1 cellular context compared by ENCODE assay signal in the genomic region with DNA sequence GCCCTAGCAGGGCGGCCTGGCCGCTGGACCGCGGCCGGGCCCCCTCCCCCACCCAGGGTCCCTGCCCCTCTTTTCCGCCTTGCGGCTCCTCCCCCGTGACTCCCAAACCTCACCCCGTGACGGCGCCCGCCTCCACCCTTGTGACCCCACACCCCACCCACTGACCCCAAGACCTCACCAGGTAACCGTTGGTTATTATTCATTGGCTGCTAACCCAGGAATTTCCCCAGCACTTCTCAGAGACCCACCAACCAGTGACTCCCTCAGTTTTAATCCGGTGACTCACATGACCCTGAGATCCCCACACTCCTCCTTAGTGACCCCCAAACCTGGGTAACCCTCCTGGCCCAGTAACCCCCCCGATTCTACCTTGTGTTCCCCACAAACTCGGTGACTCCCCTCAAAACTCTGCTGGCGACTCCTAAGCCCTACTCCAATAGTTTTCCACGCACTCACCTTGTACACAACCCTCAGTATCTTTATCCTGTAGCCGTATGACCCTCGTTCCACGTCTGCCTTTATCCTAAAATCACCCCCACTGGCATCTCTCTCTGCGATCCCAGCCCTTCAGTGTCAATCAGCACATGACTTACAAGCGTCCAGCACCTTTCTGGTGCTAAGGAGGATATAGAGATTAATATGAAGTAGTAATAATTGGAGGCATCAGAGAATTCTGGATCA.
TF ChIP-seq lines count a peak whose summit lies in the region.

No MANE protein-coding gene starts in this region.

TF ChIP-seq in K562, 482 proteins besides CTCF, POLR2A, EP300 and RAD21 (continued from another document and continues in another):
- no peak for TF ChIP-seq RAD51 (IDR thresholded peaks at IDR 0.05; ENCODE audit: borderline replicate concordance, low read depth)
- peak; percentile 64; the same call in 1 of the 2 replicates for TF ChIP-seq ZNF76 (CRISPR knock-in tag; IDR thresholded peaks at IDR 0.05; ENCODE audit: borderline replicate concordance)
- TF ChIP-seq RBBP5 (IDR thresholded peaks at IDR 0.05; ENCODE audit: borderline replicate concordance, insufficient read depth, low read length, poor library complexity, severe bottlenecking): no peak
- TF ChIP-seq, protein P1, sequence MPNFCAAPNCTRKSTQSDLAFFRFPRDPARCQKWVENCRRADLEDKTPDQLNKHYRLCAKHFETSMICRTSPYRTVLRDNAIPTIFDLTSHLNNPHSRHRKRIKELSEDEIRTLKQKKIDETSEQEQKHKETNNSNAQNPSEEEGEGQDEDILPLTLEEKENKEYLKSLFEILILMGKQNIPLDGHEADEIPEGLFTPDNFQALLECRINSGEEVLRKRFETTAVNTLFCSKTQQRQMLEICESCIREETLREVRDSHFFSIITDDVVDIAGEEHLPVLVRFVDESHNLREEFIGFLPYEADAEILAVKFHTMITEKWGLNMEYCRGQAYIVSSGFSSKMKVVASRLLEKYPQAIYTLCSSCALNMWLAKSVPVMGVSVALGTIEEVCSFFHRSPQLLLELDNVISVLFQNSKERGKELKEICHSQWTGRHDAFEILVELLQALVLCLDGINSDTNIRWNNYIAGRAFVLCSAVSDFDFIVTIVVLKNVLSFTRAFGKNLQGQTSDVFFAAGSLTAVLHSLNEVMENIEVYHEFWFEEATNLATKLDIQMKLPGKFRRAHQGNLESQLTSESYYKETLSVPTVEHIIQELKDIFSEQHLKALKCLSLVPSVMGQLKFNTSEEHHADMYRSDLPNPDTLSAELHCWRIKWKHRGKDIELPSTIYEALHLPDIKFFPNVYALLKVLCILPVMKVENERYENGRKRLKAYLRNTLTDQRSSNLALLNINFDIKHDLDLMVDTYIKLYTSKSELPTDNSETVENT (CRISPR knock-in tag; IDR thresholded peaks at IDR 0.05): no peak
- TF ChIP-seq NFE2L1 (tag; IDR thresholded peaks at IDR 0.05; ENCODE audit: borderline replicate concordance, low read depth): no peak
- TF ChIP-seq GATAD2B (IDR thresholded peaks at IDR 0.05; ENCODE audit: borderline replicate concordance): no peak
- TF ChIP-seq, protein P2, sequence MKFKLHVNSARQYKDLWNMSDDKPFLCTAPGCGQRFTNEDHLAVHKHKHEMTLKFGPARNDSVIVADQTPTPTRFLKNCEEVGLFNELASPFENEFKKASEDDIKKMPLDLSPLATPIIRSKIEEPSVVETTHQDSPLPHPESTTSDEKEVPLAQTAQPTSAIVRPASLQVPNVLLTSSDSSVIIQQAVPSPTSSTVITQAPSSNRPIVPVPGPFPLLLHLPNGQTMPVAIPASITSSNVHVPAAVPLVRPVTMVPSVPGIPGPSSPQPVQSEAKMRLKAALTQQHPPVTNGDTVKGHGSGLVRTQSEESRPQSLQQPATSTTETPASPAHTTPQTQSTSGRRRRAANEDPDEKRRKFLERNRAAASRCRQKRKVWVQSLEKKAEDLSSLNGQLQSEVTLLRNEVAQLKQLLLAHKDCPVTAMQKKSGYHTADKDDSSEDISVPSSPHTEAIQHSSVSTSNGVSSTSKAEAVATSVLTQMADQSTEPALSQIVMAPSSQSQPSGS (CRISPR knock-in tag; IDR thresholded peaks at IDR 0.05): no peak
- peak; percentile 19; the same call in 1 of the 2 replicates for TF ChIP-seq TARDBP (IDR thresholded peaks at IDR 0.05)
- TF ChIP-seq JUN (IDR thresholded peaks at IDR 0.05; ENCODE audit: borderline replicate concordance, low read depth, low read length): no peak
- no peak for TF ChIP-seq JUN (CRISPR knock-in tag; IDR thresholded peaks at IDR 0.05; ENCODE audit: borderline replicate concordance)
- no peak for TF ChIP-seq KAT8 (IDR thresholded peaks at IDR 0.05; ENCODE audit: low read depth)
- no peak for TF ChIP-seq RFX7 (CRISPR knock-in tag; IDR thresholded peaks at IDR 0.05)
- peak; percentile 86; the same call in 1 of the 2 replicates for TF ChIP-seq ELF4 (CRISPR knock-in tag; IDR thresholded peaks at IDR 0.05)
- TF ChIP-seq CBFB (CRISPR knock-in tag; IDR thresholded peaks at IDR 0.05): no peak
- TF ChIP-seq, protein P3, sequence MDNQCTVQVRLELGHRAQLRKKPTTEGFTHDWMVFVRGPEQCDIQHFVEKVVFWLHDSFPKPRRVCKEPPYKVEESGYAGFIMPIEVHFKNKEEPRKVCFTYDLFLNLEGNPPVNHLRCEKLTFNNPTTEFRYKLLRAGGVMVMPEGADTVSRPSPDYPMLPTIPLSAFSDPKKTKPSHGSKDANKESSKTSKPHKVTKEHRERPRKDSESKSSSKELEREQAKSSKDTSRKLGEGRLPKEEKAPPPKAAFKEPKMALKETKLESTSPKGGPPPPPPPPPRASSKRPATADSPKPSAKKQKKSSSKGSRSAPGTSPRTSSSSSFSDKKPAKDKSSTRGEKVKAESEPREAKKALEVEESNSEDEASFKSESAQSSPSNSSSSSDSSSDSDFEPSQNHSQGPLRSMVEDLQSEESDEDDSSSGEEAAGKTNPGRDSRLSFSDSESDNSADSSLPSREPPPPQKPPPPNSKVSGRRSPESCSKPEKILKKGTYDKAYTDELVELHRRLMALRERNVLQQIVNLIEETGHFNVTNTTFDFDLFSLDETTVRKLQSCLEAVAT (IDR thresholded peaks at IDR 0.05): peak; percentile 74 to 77; a peak in 3 of 4 replicates
- TF ChIP-seq, protein P4, sequence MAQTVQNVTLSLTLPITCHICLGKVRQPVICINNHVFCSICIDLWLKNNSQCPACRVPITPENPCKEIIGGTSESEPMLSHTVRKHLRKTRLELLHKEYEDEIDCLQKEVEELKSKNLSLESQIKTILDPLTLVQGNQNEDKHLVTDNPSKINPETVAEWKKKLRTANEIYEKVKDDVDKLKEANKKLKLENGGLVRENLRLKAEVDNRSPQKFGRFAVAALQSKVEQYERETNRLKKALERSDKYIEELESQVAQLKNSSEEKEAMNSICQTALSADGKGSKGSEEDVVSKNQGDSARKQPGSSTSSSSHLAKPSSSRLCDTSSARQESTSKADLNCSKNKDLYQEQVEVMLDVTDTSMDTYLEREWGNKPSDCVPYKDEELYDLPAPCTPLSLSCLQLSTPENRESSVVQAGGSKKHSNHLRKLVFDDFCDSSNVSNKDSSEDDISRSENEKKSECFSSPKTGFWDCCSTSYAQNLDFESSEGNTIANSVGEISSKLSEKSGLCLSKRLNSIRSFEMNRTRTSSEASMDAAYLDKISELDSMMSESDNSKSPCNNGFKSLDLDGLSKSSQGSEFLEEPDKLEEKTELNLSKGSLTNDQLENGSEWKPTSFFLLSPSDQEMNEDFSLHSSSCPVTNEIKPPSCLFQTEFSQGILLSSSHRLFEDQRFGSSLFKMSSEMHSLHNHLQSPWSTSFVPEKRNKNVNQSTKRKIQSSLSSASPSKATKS (CRISPR knock-in tag; IDR thresholded peaks at IDR 0.05): no peak
- no peak for TF ChIP-seq BCL6 (CRISPR knock-in tag; IDR thresholded peaks at IDR 0.05)
- no peak for TF ChIP-seq TRIM24 (IDR thresholded peaks at IDR 0.05)
- TF ChIP-seq CREBBP (IDR thresholded peaks at IDR 0.05; ENCODE audit: low read depth, low read length): no peak
- no peak for TF ChIP-seq ZFP1 (CRISPR knock-in tag; IDR thresholded peaks at IDR 0.05)
- TF ChIP-seq CREB1 (IDR thresholded peaks at IDR 0.05): no peak
- TF ChIP-seq CREB1 (CRISPR knock-in tag; IDR thresholded peaks at IDR 0.05): no peak
- 0 out of 2 replicates have a peak, but pooled peaks have one; percentile 38 for TF ChIP-seq NR2F6 (CRISPR knock-in tag; IDR thresholded peaks at IDR 0.05)
- TF ChIP-seq ZEB2 (IDR thresholded peaks at IDR 0.05): peak; percentile 82
- TF ChIP-seq SMARCA5 (IDR thresholded peaks at IDR 0.05): peak; percentile 67; the same call in 1 of the 2 replicates
- no peak for TF ChIP-seq SETDB1 (IDR thresholded peaks at IDR 0.05; ENCODE audit: low read length)
- TF ChIP-seq IRF2 (CRISPR knock-in tag; IDR thresholded peaks at IDR 0.05): no peak
- TF ChIP-seq, protein P5, sequence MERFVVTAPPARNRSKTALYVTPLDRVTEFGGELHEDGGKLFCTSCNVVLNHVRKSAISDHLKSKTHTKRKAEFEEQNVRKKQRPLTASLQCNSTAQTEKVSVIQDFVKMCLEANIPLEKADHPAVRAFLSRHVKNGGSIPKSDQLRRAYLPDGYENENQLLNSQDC (CRISPR knock-in tag; IDR thresholded peaks at IDR 0.05): no peak
- TF ChIP-seq BRD4 (IDR thresholded peaks at IDR 0.05): no peak; the same call in 1 of the 2 replicates
- TF ChIP-seq ZNF165 (CRISPR knock-in tag; IDR thresholded peaks at IDR 0.05; ENCODE audit: borderline replicate concordance): 0 out of 2 replicates have a peak, but pooled peaks have one; percentile 46
- no peak for TF ChIP-seq ZNF311 (CRISPR knock-in tag; IDR thresholded peaks at IDR 0.05)
- no peak for TF ChIP-seq NFIC (IDR thresholded peaks at IDR 0.05)
- no peak for TF ChIP-seq SMAD3 (CRISPR knock-in tag; conservative IDR thresholded peaks at IDR 0.05)
- TF ChIP-seq CHCHD3 (CRISPR knock-in tag; IDR thresholded peaks at IDR 0.05): no peak
- TF ChIP-seq, protein P6, sequence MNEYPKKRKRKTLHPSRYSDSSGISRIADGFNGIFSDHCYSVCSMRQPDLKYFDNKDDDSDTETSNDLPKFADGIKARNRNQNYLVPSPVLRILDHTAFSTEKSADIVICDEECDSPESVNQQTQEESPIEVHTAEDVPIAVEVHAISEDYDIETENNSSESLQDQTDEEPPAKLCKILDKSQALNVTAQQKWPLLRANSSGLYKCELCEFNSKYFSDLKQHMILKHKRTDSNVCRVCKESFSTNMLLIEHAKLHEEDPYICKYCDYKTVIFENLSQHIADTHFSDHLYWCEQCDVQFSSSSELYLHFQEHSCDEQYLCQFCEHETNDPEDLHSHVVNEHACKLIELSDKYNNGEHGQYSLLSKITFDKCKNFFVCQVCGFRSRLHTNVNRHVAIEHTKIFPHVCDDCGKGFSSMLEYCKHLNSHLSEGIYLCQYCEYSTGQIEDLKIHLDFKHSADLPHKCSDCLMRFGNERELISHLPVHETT (CRISPR knock-in tag; conservative IDR thresholded peaks at IDR 0.05 in 1 of 2, IDR thresholded peaks at IDR 0.05 in 1 of 2): no peak
- TF ChIP-seq, protein P7, sequence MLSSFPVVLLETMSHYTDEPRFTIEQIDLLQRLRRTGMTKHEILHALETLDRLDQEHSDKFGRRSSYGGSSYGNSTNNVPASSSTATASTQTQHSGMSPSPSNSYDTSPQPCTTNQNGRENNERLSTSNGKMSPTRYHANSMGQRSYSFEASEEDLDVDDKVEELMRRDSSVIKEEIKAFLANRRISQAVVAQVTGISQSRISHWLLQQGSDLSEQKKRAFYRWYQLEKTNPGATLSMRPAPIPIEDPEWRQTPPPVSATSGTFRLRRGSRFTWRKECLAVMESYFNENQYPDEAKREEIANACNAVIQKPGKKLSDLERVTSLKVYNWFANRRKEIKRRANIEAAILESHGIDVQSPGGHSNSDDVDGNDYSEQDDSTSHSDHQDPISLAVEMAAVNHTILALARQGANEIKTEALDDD (IDR thresholded peaks at IDR 0.05): peak; percentile 63
- peak; percentile 33 for TF ChIP-seq CHD4 (IDR thresholded peaks at IDR 0.05; ENCODE audit: insufficient read depth, insufficient replicate concordance, low read depth, low read length, poor library complexity, severe bottlenecking)
- 0 out of 2 replicates have a peak, but pooled peaks have one; percentile 12 for TF ChIP-seq L3MBTL2 (IDR thresholded peaks at IDR 0.05)
- TF ChIP-seq BHLHE40 (IDR thresholded peaks at IDR 0.05; ENCODE audit: low read length): no peak
- TF ChIP-seq TAL1 (IDR thresholded peaks at IDR 0.05): peak; percentile 24; the same call in 1 of the 2 replicates
- TF ChIP-seq, protein P8, sequence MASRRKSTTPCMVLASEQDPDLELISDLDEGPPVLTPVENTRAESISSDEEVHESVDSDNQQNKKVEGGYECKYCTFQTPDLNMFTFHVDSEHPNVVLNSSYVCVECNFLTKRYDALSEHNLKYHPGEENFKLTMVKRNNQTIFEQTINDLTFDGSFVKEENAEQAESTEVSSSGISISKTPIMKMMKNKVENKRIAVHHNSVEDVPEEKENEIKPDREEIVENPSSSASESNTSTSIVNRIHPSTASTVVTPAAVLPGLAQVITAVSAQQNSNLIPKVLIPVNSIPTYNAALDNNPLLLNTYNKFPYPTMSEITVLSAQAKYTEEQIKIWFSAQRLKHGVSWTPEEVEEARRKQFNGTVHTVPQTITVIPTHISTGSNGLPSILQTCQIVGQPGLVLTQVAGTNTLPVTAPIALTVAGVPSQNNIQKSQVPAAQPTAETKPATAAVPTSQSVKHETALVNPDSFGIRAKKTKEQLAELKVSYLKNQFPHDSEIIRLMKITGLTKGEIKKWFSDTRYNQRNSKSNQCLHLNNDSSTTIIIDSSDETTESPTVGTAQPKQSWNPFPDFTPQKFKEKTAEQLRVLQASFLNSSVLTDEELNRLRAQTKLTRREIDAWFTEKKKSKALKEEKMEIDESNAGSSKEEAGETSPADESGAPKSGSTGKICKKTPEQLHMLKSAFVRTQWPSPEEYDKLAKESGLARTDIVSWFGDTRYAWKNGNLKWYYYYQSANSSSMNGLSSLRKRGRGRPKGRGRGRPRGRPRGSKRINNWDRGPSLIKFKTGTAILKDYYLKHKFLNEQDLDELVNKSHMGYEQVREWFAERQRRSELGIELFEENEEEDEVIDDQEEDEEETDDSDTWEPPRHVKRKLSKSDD (conservative IDR thresholded peaks at IDR 0.05; ENCODE audit: low read length): no peak
- no peak for TF ChIP-seq CEBPG (CRISPR knock-in tag; IDR thresholded peaks at IDR 0.05)
- no peak for TF ChIP-seq CEBPG (tag; conservative IDR thresholded peaks at IDR 0.05 in 1 of 2, IDR thresholded peaks at IDR 0.05 in 1 of 2)
- peak; percentile 75 for TF ChIP-seq ESRRA (IDR thresholded peaks at IDR 0.05; ENCODE audit: borderline replicate concordance, low read depth)
- no peak for TF ChIP-seq PRMT5 (CRISPR knock-in tag; IDR thresholded peaks at IDR 0.05)
- no peak for TF ChIP-seq KDM4B (IDR thresholded peaks at IDR 0.05; ENCODE audit: borderline replicate concordance in 2 of 2, low read depth in 1 of 2)
- TF ChIP-seq FOXK1 (CRISPR knock-in tag; IDR thresholded peaks at IDR 0.05; ENCODE audit: borderline replicate concordance): peak; percentile 81; the same call in 1 of the 2 replicates
- TF ChIP-seq CCNT2 (IDR thresholded peaks at IDR 0.05; ENCODE audit: borderline replicate concordance, extremely low read depth, insufficient read length, low read depth, low read length): no peak
